In the genomic region with DNA sequence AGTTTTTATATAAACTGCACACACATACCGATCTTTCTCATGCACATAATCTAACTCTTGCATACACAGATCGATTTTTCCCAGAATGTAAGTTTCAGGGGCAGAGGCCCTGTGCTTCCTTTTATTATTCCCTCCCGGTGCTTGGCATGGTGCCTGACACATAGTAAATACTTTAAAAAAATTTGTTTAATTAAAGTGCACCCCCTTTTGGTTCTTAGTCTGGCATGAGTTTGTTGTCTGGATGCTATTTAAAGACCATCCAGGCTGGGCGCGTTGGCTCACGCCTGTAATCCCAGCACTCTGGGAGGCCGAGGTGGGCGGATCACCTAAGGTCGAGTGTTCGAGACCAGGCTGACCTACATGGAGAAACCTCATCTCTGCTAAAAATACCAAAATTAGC, we compare ENCODE assay signal across 20 cellular contexts.
"Had no signal": no experiment of that assay in that cellular context is flagged by ENCODE, and none has a peak within 500 bp of the region (broad histone marks: within the 10 kb centered on the region; RNA-seq: fewer than 3 reads in every experiment).

No MANE protein-coding gene starts in this region.

- H3K27me3 Mint-ChIP-seq: memory B cell had no signal

- H3K4me3 Mint-ChIP-seq: activated CD4-positive, alpha-beta memory T cell treated with anti-CD3 and anti-CD28 coated beads, Interleukin-2, amount 10 ng/mL, durations not matched to agents 7 days and 5 days; activated CD8-positive, alpha-beta memory T cell treated with anti-CD3 and anti-CD28 coated beads, Interleukin-2, amount 10 ng/mL, durations not matched to agents 7 days and 5 days; brain; memory B cell; naive thymus-derived CD8-positive, alpha-beta T cell; stimulated activated effector memory CD8-positive, alpha-beta T cell treated with anti-CD3 and anti-CD28 coated beads, Interleukin-12 subunit alpha, Interleukin-12 subunit beta, amount 100 ng/mL, for 72 hours had no signal

- H3K36me3 ChIP-seq: ovary, sigmoid colon, stomach, upper lobe of left lung had no signal

- H3K27ac ChIP-seq: dorsolateral prefrontal cortex, ovary, sigmoid colon, stomach, testis, upper lobe of left lung had no signal

- H3K4me3 ChIP-seq: dorsolateral prefrontal cortex, mucosa of descending colon, ovary, sigmoid colon, stomach, testis, upper lobe of left lung had no signal

- ATAC-seq: activated CD8-positive, alpha-beta memory T cell treated with anti-CD3 and anti-CD28 coated beads, Interleukin-2, amount 10 ng/mL, durations not matched to agents 7 days and 5 days; mucosa of descending colon; stimulated activated effector memory CD8-positive, alpha-beta T cell treated with anti-CD3 and anti-CD28 coated beads, Interleukin-12 subunit alpha, Interleukin-12 subunit beta, amount 100 ng/mL, for 72 hours had no signal

- H3K36me3 Mint-ChIP-seq: brain; naive thymus-derived CD8-positive, alpha-beta T cell had no signal

- H3K27ac Mint-ChIP-seq: activated CD4-positive, alpha-beta memory T cell treated with anti-CD3 and anti-CD28 coated beads, Interleukin-2, amount 10 ng/mL, durations not matched to agents 7 days and 5 days; activated CD8-positive, alpha-beta memory T cell treated with anti-CD3 and anti-CD28 coated beads, Interleukin-2, amount 10 ng/mL, durations not matched to agents 7 days and 5 days; activated T-helper 2 cell treated with anti-CD3 and anti-CD28 coated beads, Interferon-gamma antibody, Interleukin-2, Interleukin-4, amounts not matched to agents 10 μg/mL and 5 μg/mL and 100 μg/mL, durations not matched to agents 14 hours and 24 hours and 36 hours; brain; memory B cell; naive thymus-derived CD8-positive, alpha-beta T cell; stimulated activated effector memory CD8-positive, alpha-beta T cell treated with anti-CD3 and anti-CD28 coated beads, Interleukin-12 subunit alpha, Interleukin-12 subunit beta, amount 100 ng/mL, for 72 hours had no signal

- H3K9me3 Mint-ChIP-seq: naive thymus-derived CD8-positive, alpha-beta T cell; stimulated activated effector memory CD8-positive, alpha-beta T cell treated with anti-CD3 and anti-CD28 coated beads, Interleukin-12 subunit alpha, Interleukin-12 subunit beta, amount 100 ng/mL, for 72 hours had no signal

- DNase-seq: activated CD4-positive, alpha-beta memory T cell treated with anti-CD3 and anti-CD28 coated beads, Interleukin-2, amount 10 ng/mL, durations not matched to agents 7 days and 5 days; activated CD4-positive, alpha-beta T cell treated with anti-CD3 and anti-CD28 coated beads for 48 hours; activated CD4-positive, CD25-positive, alpha-beta regulatory T cell; activated naive CD4-positive, alpha-beta T cell treated with Interleukin-2 at 50 U/mL for 16 hours; activated T-cell treated with anti-CD3 and anti-CD28 coated beads, Interleukin-2, amount 50 U/mL, for 1 hour; caudate nucleus; dorsolateral prefrontal cortex; mucosa of descending colon; ovary; sigmoid colon; stimulated activated CD4-positive, alpha-beta T cell treated with anti-CD3 and anti-CD28 coated beads, Interleukin-4, amount 100 ng/mL, for 24 hours; stomach; testis; upper lobe of left lung had no signal

- H3K9me3 ChIP-seq: mucosa of descending colon, ovary, sigmoid colon, stomach, testis had no signal

- H3K27me3 ChIP-seq: ovary, sigmoid colon, testis, upper lobe of left lung had no signal
